10 cellular contexts compared by ENCODE assay signal in the genomic region with DNA sequence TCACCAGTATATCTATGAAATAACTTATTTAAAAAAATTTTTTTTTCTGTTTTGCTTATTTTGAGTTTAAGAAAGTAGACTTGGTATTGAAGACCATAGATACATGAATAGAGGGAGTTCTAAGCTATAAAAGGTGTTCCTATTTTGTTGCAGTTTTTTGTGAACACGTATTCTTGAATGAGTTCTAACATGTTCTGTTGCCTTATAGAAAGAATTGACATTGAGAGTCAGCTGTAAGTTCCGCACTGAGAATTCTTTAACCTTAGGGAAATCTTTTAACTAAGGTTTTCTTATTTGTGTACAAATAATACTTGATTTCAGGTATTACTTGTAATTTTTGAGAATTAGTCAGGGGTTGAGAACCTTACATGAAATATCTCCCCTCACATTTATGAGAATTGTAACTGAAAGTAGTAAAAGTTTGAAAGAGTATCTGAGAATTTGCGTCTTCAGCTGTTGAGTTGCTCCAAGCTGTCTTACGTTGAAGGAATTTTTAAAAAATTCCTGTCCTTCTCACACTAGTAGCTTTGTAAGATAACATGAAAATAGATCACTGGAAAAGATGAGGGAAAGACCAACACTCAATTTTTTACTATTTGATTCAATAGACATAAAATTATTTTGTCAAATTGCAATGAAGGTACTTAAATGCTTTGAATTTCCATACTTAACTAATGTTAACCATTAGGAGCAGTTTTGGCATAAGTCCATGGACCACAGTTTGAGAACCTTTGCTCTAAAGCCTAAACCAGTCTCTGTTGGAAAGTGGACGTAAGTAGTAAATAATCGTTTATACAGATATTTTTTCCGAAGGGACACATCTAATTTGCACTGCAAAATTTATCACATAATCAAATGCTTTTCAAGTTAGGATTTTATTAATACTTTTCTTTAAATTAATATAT. TPM values are rescaled to one million over a fixed set of nuclear protein-coding genes. Genes with fewer than 3 reads are reported as not detected.
DNase-seq lines count a peak whose midpoint lies in the region; ATAC-seq and TF ChIP-seq lines count a peak whose summit lies in the region.
"Had no signal": no experiment of that assay in that cellular context is flagged by ENCODE, and none has a peak within 500 bp of the region (broad histone marks: within the 10 kb centered on the region; RNA-seq: fewer than 3 reads in every experiment).

No MANE protein-coding gene starts in this region.

- no peaks in the 10 kb centered on the region for H3K9me3 ChIP-seq in esophagus squamous epithelium

- TF ChIP-seq CTCF in esophagus squamous epithelium (IDR thresholded peaks at IDR 0.05), result no peak

- no peaks in the 10 kb centered on the region for H3K9me3 Mint-ChIP-seq in activated CD4-positive, alpha-beta T cell treated with anti-CD3 and anti-CD28 coated beads, Interleukin-2, amount 10 ng/mL, durations not matched to agents 24 days and 14 days
- H3K9me3 Mint-ChIP-seq in stimulated activated effector memory CD8-positive, alpha-beta T cell treated with anti-CD3 and anti-CD28 coated beads, Interleukin-12 subunit alpha, Interleukin-12 subunit beta, amount 100 ng/mL, for 72 hours, result no peaks in the 10 kb centered on the region

- H3K4me3 ChIP-seq in esophagus squamous epithelium, result peak overlapping the region; percentile 77 to 98 (median 88)

- 42 to 46% methylated on average over 7 of the region's 7 CpGs for WGBS in esophagus squamous epithelium, 2 donors

- TF ChIP-seq POLR2A in esophagus squamous epithelium (IDR thresholded peaks at IDR 0.05), result no peak

- intact Hi-C loops in activated CD4-positive, alpha-beta T cell treated with anti-CD3 and anti-CD28 coated beads, Interleukin-2, amount 10 ng/mL, durations not matched to agents 24 days and 14 days (cut with micrococcal nuclease), result loop anchor here (5.0 to 10.0 kb wide), 7 partner anchors 267 to 525 kb away; a partner anchor contains a TSS
- intact Hi-C loops in esophagus squamous epithelium (cut with DNase I), result no loop called here

- ATAC-seq in stimulated activated effector memory CD8-positive, alpha-beta T cell treated with anti-CD3 and anti-CD28 coated beads, Interleukin-12 subunit alpha, Interleukin-12 subunit beta, amount 100 ng/mL, for 72 hours, result no peak
- ATAC-seq in HG03280 (IDR thresholded peaks at IDR 0.05; ENCODE audit: unreplicated experiment), result no peak

- H3K27me3 Mint-ChIP-seq in activated CD4-positive, alpha-beta T cell treated with anti-CD3 and anti-CD28 coated beads, Interleukin-2, amount 10 ng/mL, durations not matched to agents 24 days and 14 days, result no peaks in the 10 kb centered on the region

- H3K4me1 ChIP-seq in esophagus squamous epithelium, result peaks cover 9 to 75% (median 30%) of the 10 kb centered on the region in 3 donors

- peaks cover 34% of the 10 kb centered on the region for H3K4me1 Mint-ChIP-seq in activated CD4-positive, alpha-beta T cell treated with anti-CD3 and anti-CD28 coated beads, Interleukin-2, amount 10 ng/mL, durations not matched to agents 24 days and 14 days
- peaks cover 19% of the 10 kb centered on the region for H3K4me1 Mint-ChIP-seq in stimulated activated effector memory CD8-positive, alpha-beta T cell treated with anti-CD3 and anti-CD28 coated beads, Interleukin-12 subunit alpha, Interleukin-12 subunit beta, amount 100 ng/mL, for 72 hours

- H3K36me3 Mint-ChIP-seq in activated CD4-positive, alpha-beta T cell treated with anti-CD3 and anti-CD28 coated beads, Interleukin-2, amount 10 ng/mL, durations not matched to agents 24 days and 14 days (ENCODE audit: low read depth), result peaks cover 44% of the 10 kb centered on the region
- H3K36me3 Mint-ChIP-seq in stimulated activated effector memory CD8-positive, alpha-beta T cell treated with anti-CD3 and anti-CD28 coated beads, Interleukin-12 subunit alpha, Interleukin-12 subunit beta, amount 100 ng/mL, for 72 hours, result peaks cover 84% of the 10 kb centered on the region

- H3K27ac Mint-ChIP-seq in activated CD4-positive, alpha-beta T cell treated with anti-CD3 and anti-CD28 coated beads, Interleukin-2, amount 10 ng/mL, durations not matched to agents 24 days and 14 days, result peak overlapping the region; percentile 81
- peak overlapping the region; percentile 29 for H3K27ac Mint-ChIP-seq in stimulated activated effector memory CD8-positive, alpha-beta T cell treated with anti-CD3 and anti-CD28 coated beads, Interleukin-12 subunit alpha, Interleukin-12 subunit beta, amount 100 ng/mL, for 72 hours

- no peak for DNase-seq in activated CD4-positive, alpha-beta T cell treated with anti-CD3 and anti-CD28 coated beads, Interleukin-2, amount 10 ng/mL, durations not matched to agents 24 days and 14 days
- no peak for DNase-seq in activated CD4-positive, alpha-beta T cell treated with anti-CD3 and anti-CD28 coated beads, Interleukin-2, amount 50 U/mL, for 48 hours
- DNase-seq in SK-MEL-5 (ENCODE audit: low read depth, low spot score), result peak; percentile 30
- DNase-seq in esophagus squamous epithelium (lab: John Stamatoyannopoulos, UW), result no peak
- no peak for DNase-seq in stimulated activated effector memory CD8-positive, alpha-beta T cell treated with anti-CD3 and anti-CD28 coated beads, Interleukin-12 subunit alpha, Interleukin-12 subunit beta, amount 100 ng/mL, for 72 hours (ENCODE audit: low spot score in 2 of 2)
- no peak for DNase-seq in AML-193 (lab: John Stamatoyannopoulos, UW)
- DNase-seq in Ammon's horn (ENCODE audit: low spot score), result no peak
- DNase-seq: mesendoderm, WERI-Rb-1 had no signal

- no peaks in the 10 kb centered on the region for H3K27me3 ChIP-seq in esophagus squamous epithelium

- peaks cover 0 to 9% (median 0%) of the 10 kb centered on the region in 3 donors for H3K36me3 ChIP-seq in esophagus squamous epithelium

- H3K4me3 Mint-ChIP-seq in activated CD4-positive, alpha-beta T cell treated with anti-CD3 and anti-CD28 coated beads, Interleukin-2, amount 10 ng/mL, durations not matched to agents 24 days and 14 days, result peak overlapping the region; percentile 99
- peak overlapping the region; percentile 99 for H3K4me3 Mint-ChIP-seq in stimulated activated effector memory CD8-positive, alpha-beta T cell treated with anti-CD3 and anti-CD28 coated beads, Interleukin-12 subunit alpha, Interleukin-12 subunit beta, amount 100 ng/mL, for 72 hours

- in situ Hi-C loops in SK-MEL-5 (cut with HindIII; ENCODE audit: low pct_unique_long_range_greater_than_20kb, low sequenced_read_pairs), result no loop called here

- H3K27ac ChIP-seq in esophagus squamous epithelium, result peak overlapping the region in 3 of 4 donors; percentile 43 to 97 (median 96)
- H3K27ac ChIP-seq: WERI-Rb-1 had no signal

RNA-seq across cellular contexts. Expression of a gene that starts 3.8 kb away (rescaled TPM):
- 100 and 107 TPM in 2 replicates for total RNA-seq in activated CD4-positive, alpha-beta T cell treated with anti-CD3 and anti-CD28 coated beads, Interleukin-2, amount 10 ng/mL, durations not matched to agents 24 days and 14 days
- 37.4 and 39.2 TPM in 2 replicates for total RNA-seq in SK-MEL-5 (2014; rRNA removed; shearing (Covaris generic))
- polyA plus RNA-seq in SK-MEL-5 (2015; cell fraction: cytosol; rRNA removed), result 21.7 and 29.2 TPM in 2 replicates
- 8.7 and 11.8 TPM in 2 replicates for polyA plus RNA-seq in SK-MEL-5 (2015; cell fraction: nucleus; rRNA removed)
- total RNA-seq in esophagus squamous epithelium, result 10 to 100 TPM; 22.1 to 44.9 (median 37.8) TPM
